11 cellular contexts compared by ENCODE assay signal in genomic region chr1:6419397-6419802, GRCh38. TPM values are rescaled to one million over a fixed set of nuclear protein-coding genes. Genes with fewer than 3 reads are reported as not detected.
DNase-seq lines count a peak whose midpoint lies in the region; TF ChIP-seq lines count a peak whose summit lies in the region.
"Had no signal": no experiment of that assay in that cellular context is flagged by ENCODE, and none has a peak within 500 bp of the region (broad histone marks: within the 10 kb centered on the region; RNA-seq: fewer than 3 reads in every experiment).

No MANE protein-coding gene starts in this region.

- 0 out of 2 replicates have a peak overlapping the region, but pooled peaks have one; percentile 28 for H3K4me3 ChIP-seq in SK-N-MC
- peak overlapping the region; percentile 39; the same call in 1 of the 2 replicates for H3K4me3 ChIP-seq in iPS DF 6.9 (ENCODE audit: low read length)
- H3K4me3 ChIP-seq in spleen: peak overlapping the region in 7 of 8 donors; percentile 30 to 68 (median 36)

- intact Hi-C loops in spleen (cut with DNase I; ENCODE audit: low total_unique reads): no loop called here

- no peaks in the 10 kb centered on the region for H3K9me3 ChIP-seq in SK-N-MC (ENCODE audit: low read depth, low read length)
- H3K9me3 ChIP-seq in iPS DF 6.9 (ENCODE audit: control insufficient read depth, insufficient read depth, low read length): no peaks in the 10 kb centered on the region
- H3K9me3 ChIP-seq in spleen: no peaks in the 10 kb centered on the region

- no CpG with 5 or more reads among the region's 48 CpGs for WGBS in iPS DF 6.9 (ENCODE audit: insufficient coverage, insufficient read length)
- WGBS in spleen, 5 donors: 4 to 28% (median 6%) methylated on average over 11 to 48 of the region's 48 CpGs; no CpG with 5 or more reads in 1 of the 5 donors

- H3K4me1 ChIP-seq in iPS DF 6.9 (ENCODE audit: control insufficient read depth, insufficient read depth, low read length): peaks cover 11% of the 10 kb centered on the region
- peaks cover 27 to 55% (median 44%) of the 10 kb centered on the region in 6 donors for H3K4me1 ChIP-seq in spleen

- H3K27me3 ChIP-seq in iPS DF 6.9 (ENCODE audit: control insufficient read depth, insufficient read depth, low read length) (peaks cover 65% of the 10 kb centered on the region), spleen (replicated peaks in 1 of 7) (peaks cover 19 to 100% (median 92%) of the 10 kb centered on the region in 7 donors)

- TF ChIP-seq POLR2A in spleen (IDR thresholded peaks at IDR 0.05): no peak

- H3K9ac ChIP-seq in SK-N-MC (ENCODE audit: insufficient read length): no peak overlapping the region

- DNase-seq in NCI-H82 (lab: John Stamatoyannopoulos, UW) (peak; percentile 65), NCI-H82 treated with DMSO at 0.1 percent for 48 hours (lab: John Stamatoyannopoulos, UW; ENCODE audit: unreplicated experiment) (no peak), SK-N-MC (ENCODE audit: low read depth, low spot score) (no peak), iPS DF 6.9 (ENCODE audit: low read depth, low spot score) (no peak), spleen (no peak), OCI-M2 (lab: John Stamatoyannopoulos, UW; ENCODE audit: unreplicated experiment) (no peak), NCI-H2196 (lab: John Stamatoyannopoulos, UW; ENCODE audit: unreplicated experiment) (no peak), NCI-H526 treated with DMSO at 0.1 percent for 48 hours (lab: John Stamatoyannopoulos, UW) (no peak)
- DNase-seq: cerebellar nuclear complex; NCI-H1694 treated with DMSO at 0.1 percent for 48 hours; stimulated activated naive CD4-positive, alpha-beta T cell had no signal

- H3K36me3 ChIP-seq in SK-N-MC (ENCODE audit: insufficient read depth, low read length): no peaks in the 10 kb centered on the region
- no peaks in the 10 kb centered on the region for H3K36me3 ChIP-seq in iPS DF 6.9 (ENCODE audit: control insufficient read depth, insufficient read depth, low read length)
- no peaks in the 10 kb centered on the region for H3K36me3 ChIP-seq in spleen

- TF ChIP-seq CTCF in spleen (IDR thresholded peaks at IDR 0.05 in 8 of 11, conservative IDR thresholded peaks at IDR 0.05 in 3 of 11): no peak

- H3K27ac ChIP-seq in SK-N-MC (no peak overlapping the region), iPS DF 6.9 (ENCODE audit: low read length) (no peak overlapping the region), spleen (no peak overlapping the region)

RNA-seq across cellular contexts. Expression of gene HES2, which starts 0.3 kb away (rescaled TPM):
- under 1 TPM in 2 of 7 donors, not detected in 5; 0.22 to 0.26 TPM for total RNA-seq in spleen
- polyA plus RNA-seq in spleen: 1 to 10 TPM in 1 of 3 donors, under 1 TPM in 1, not detected in 1; 0.02 to 1.3 TPM

RNA-seq across cellular contexts. Expression of gene ESPN, which starts 5.2 kb away (rescaled TPM):
- 1 to 10 TPM in 4 of 7 donors, under 1 TPM in 2, not detected in 1; 0.43 to 6.0 (median 1.5) TPM for total RNA-seq in spleen
- polyA plus RNA-seq in spleen: under 1 TPM; 0.26 to 0.54 (median 0.50) TPM

RNA-seq across cellular contexts. Expression of gene ACOT7, which starts 25.8 kb away (rescaled TPM):
- 10 to 100 TPM; 11.3 to 31.5 (median 18.1) TPM for total RNA-seq in spleen
- polyA plus RNA-seq in spleen: 10 to 100 TPM; 10.6 to 26.7 (median 22.5) TPM

RNA-seq across cellular contexts. Expression of gene TNFRSF25, which starts 46.6 kb away (rescaled TPM):
- 100 to 1,000 TPM in 1 of 7 donors, 10 to 100 TPM in 6; 39.7 to 103 (median 65.4) TPM for total RNA-seq in spleen
- 100 to 1,000 TPM in 2 of 3 donors, 10 to 100 TPM in 1; 30.9 to 147 (median 102) TPM for polyA plus RNA-seq in spleen
